In genomic region chr11:44266056-44266780, GRCh38 we compare ENCODE assay signal across 24 cellular contexts. TPM values are rescaled to one million over a fixed set of nuclear protein-coding genes. Genes with fewer than 3 reads are reported as not detected.
DNase-seq lines count a peak whose midpoint lies in the region; TF ChIP-seq lines count a peak whose summit lies in the region.
"Had no signal": no experiment of that assay in that cellular context is flagged by ENCODE, and none has a peak within 500 bp of the region (broad histone marks: within the 10 kb centered on the region; RNA-seq: fewer than 3 reads in every experiment).

No MANE protein-coding gene starts in this region.

- TF ChIP-seq CTCF in GM13976 (IDR thresholded peaks at IDR 0.05; ENCODE audit: borderline replicate concordance, control extremely low read depth, extremely low read depth, insufficient read depth, missing control alignments) (no peak), sigmoid colon (IDR thresholded peaks at IDR 0.05) (no peak), mammary epithelial cell (conservative IDR thresholded peaks at IDR 0.05 in 1 of 2, IDR thresholded peaks at IDR 0.05 in 1 of 2; ENCODE audit: extremely low read depth in 1 of 2, insufficient read depth in 1 of 2, low read depth in 1 of 2, low read length in 2 of 2) (no peak)

- in situ Hi-C loops in GM13976 (cut with MboI; ENCODE audit: low sequenced_read_pairs, unreplicated experiment), result no loop called here
- in situ Hi-C loops in mammary epithelial cell (cut with MboI; ENCODE audit: low sequenced_read_pairs in 2 of 2), result no loop called here
- in situ Hi-C loops in G401 (cut with HindIII; ENCODE audit: low sequenced_read_pairs), result loop anchor here (25.0 kb wide), 1 partner anchor 154 kb away; no protein-coding TSS in a partner anchor

- H3K27me3 ChIP-seq in H7 (ENCODE audit: control insufficient read depth, insufficient read depth, low read length) (no peaks in the 10 kb centered on the region), sigmoid colon (peaks cover 0 to 20% (median 0%) of the 10 kb centered on the region in 3 donors), mammary epithelial cell (ENCODE audit: insufficient read depth, low read length) (no peaks in the 10 kb centered on the region)

- no peak overlapping the region for H3K9ac ChIP-seq in mammary epithelial cell (ENCODE audit: insufficient read depth, low read length)

- H2AFZ ChIP-seq in mammary epithelial cell (ENCODE audit: low read depth, low read length), result no peak overlapping the region
- H2AFZ ChIP-seq: PC-9 had no signal

- H3K9me3 ChIP-seq in sigmoid colon, result no peaks in the 10 kb centered on the region
- no peaks in the 10 kb centered on the region for H3K9me3 ChIP-seq in mammary epithelial cell (replicated peaks; ENCODE audit: insufficient read depth, low read length)

- 79 to 81% methylated on average over 9 of the region's 9 CpGs for WGBS in sigmoid colon, 2 donors
- WGBS in mammary epithelial cell (ENCODE audit: low coverage, missing lambda C conversion rate), result 65% methylated on average over 7 of the region's 9 CpGs

- no peaks in the 10 kb centered on the region for H3K36me3 ChIP-seq in H7 (replicated peaks; ENCODE audit: control insufficient read depth, insufficient read depth, low read length)
- no peaks in the 10 kb centered on the region for H3K36me3 ChIP-seq in sigmoid colon
- no peaks in the 10 kb centered on the region for H3K36me3 ChIP-seq in mammary epithelial cell (ENCODE audit: insufficient read depth, low read length)

- dilution Hi-C loops in mammary epithelial cell (cut with HindIII; ENCODE audit: low sequenced_read_pairs), result loop anchor here (5.0 to 10.0 kb wide), 2 partner anchors 46 to 259 kb away; partner anchors contain the start of gene ALX4

- H3K4me3 ChIP-seq in H7 (ENCODE audit: insufficient read depth, low read depth, low read length) (no peak overlapping the region), sigmoid colon (no peak overlapping the region), mammary epithelial cell (replicated peaks in 1 of 3; ENCODE audit: insufficient read depth in 1 of 3, low read depth in 2 of 3, low read length in 3 of 3) (no peak overlapping the region)
- H3K4me3 ChIP-seq: GM12878, PC-9 had no signal

- H4K20me1 ChIP-seq in mammary epithelial cell (ENCODE audit: insufficient read depth, low read length), result no peaks in the 10 kb centered on the region

- no peak overlapping the region for H3K4me2 ChIP-seq in mammary epithelial cell (ENCODE audit: insufficient read depth, low read depth, low read length)
- H3K4me2 ChIP-seq: PC-9 had no signal

- intact Hi-C loops in sigmoid colon (cut with DNase I) (no loop called here), mammary epithelial cell (cut with micrococcal nuclease) (no loop called here)

- no peak for TF ChIP-seq EP300 in sigmoid colon (IDR thresholded peaks at IDR 0.05)

- H3K27ac ChIP-seq in sigmoid colon (no peak overlapping the region), mammary epithelial cell (ENCODE audit: insufficient read depth, low read depth, low read length) (no peak overlapping the region), substantia nigra (ENCODE audit: low read depth, low read length, poor library complexity, severe bottlenecking) (no peak overlapping the region)
- H3K27ac ChIP-seq: PC-9 had no signal

- H3K79me2 ChIP-seq in mammary epithelial cell (ENCODE audit: insufficient read depth, low read length), result no peaks in the 10 kb centered on the region

- BruUV-seq in mammary epithelial cell (replicated peaks; lab: Mats Ljungman, UMichigan), result no TSS peak

- CTCF ChIA-PET in mammary epithelial cell (lab: Charles Lee; ENCODE audit: low non-redundant PET), result no interaction called here

- H3K4me1 ChIP-seq in sigmoid colon (no peaks in the 10 kb centered on the region), mammary epithelial cell (ENCODE audit: insufficient read depth, low read length) (no peaks in the 10 kb centered on the region)

- no peak for TF ChIP-seq POLR2A in sigmoid colon (IDR thresholded peaks at IDR 0.05)

- peak; percentile 27 for DNase-seq in GM13976 (ENCODE audit: low spot score)
- DNase-seq in H7, result peak; percentile 56
- peak; percentile 15 for DNase-seq in iPS DF 19.7 (ENCODE audit: low read depth, low spot score)
- DNase-seq in sigmoid colon, result peak; percentile 25
- no peak for DNase-seq in mammary epithelial cell
- DNase-seq in G401 (ENCODE audit: low spot score), result no peak
- DNase-seq in substantia nigra (lab: John Stamatoyannopoulos, UW), result no peak
- DNase-seq: C1 segment of cervical spinal cord; CD4-positive, alpha-beta memory T cell; COR-L47; GDM1; Karpas-422; NCI-H1092; NCI-H1417 treated with DMSO at 0.1 percent for 48 hours; NCI-H1694 treated with DMSO at 0.1 percent for 48 hours; NCI-H2081; NCI-H2227 treated with DMSO at 0.1 percent for 48 hours; NCI-H526 treated with DMSO at 0.1 percent for 48 hours; PC-9; Right ventricle myocardium superior; RPMI8226 had no signal

RNA-seq across cellular contexts. Expression of gene ALX4, which starts 43.7 kb away (rescaled TPM):
- not detected in 2 replicates for total RNA-seq in H7 (2014; rRNA removed; shearing (Covaris generic))
- total RNA-seq in sigmoid colon (not detected), mammary epithelial cell (under 1 TPM in 1 of 2 donors, not detected in 1; under 0.01 TPM)
- polyA plus RNA-seq in sigmoid colon (not detected), mammary epithelial cell (not detected)
- not detected for polyA minus RNA-seq in mammary epithelial cell
- 34.2 and 44.2 TPM in 2 replicates for total RNA-seq in G401 (2014; rRNA removed; shearing (Covaris generic))
- total RNA-seq: CD4-positive, alpha-beta memory T cell; GM12878; HepG2; HT1080; PC-9 had no signal
- polyA plus RNA-seq: CD4-positive, alpha-beta memory T cell; GM12878; HepG2 had no signal

Comparison
In these comparisons a context has a peak if more than half of its experiments do, and no peak if none do; other contexts are left out.
1. DNase-seq: peak in GM13976 (single experiment), H7 (single experiment), iPS DF 19.7 (single experiment) and sigmoid colon (single experiment); none in mammary epithelial cell (single experiment), G401 (single experiment) and substantia nigra (0 of 49).
2. RNA of gene ALX4, which starts 43.7 kb away (total RNA-seq): 34.2 to 44.2 TPM in G401; not detected in H7, not detected in sigmoid colon and under 0.01 TPM in mammary epithelial cell; every median in the first group is over 10 times any median in the second.